In the genomic region with DNA sequence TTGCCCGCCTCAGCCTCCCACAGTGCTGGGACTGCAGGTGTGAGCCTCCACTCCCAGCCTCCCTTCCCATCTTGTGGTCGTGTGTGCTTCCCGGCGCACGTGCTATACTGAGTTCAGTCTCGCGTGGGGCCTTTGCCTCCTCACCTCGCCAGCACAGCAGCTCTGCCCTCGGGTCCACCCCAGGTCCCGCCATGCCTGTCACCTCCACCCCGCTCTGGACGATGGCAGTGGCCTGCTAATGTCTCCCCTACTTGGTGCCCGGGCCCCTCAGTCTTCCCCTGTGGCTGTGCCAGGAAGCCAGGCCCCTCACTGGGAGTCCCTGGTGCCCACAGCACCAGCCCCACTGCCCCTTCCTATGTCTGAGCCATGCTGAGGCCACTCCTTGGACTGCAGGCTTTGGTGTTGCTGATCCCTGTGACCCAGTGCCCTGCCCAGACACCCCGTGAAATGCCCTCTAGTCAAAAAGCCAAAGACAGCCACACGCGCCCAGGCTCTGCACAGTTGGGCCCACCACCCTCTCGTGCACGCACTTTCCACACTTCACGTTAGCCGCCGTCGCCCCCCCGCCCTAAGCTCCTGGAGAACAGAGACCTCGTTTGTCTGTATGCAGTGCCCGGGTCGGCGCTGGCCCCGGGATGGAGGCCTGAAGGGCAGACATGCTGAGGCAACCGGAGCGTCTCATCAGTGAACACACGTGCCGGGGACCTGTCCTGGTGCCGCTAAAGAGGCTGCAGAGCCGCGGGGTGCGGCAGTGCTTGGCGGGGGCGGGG, we compare ENCODE assay signal across 1 cellular context.
A peak's percentile ranks its signal among the peaks of the same experiment; 100 is the strongest.
TF ChIP-seq lines count a peak whose summit lies in the region.

No MANE protein-coding gene starts in this region.

TF ChIP-seq in K562, 482 proteins besides CTCF, POLR2A, EP300 and RAD21:
- TF ChIP-seq CEBPG (CRISPR knock-in tag; IDR thresholded peaks at IDR 0.05): no peak
- TF ChIP-seq CEBPG (tag; conservative IDR thresholded peaks at IDR 0.05 in 1 of 2, IDR thresholded peaks at IDR 0.05 in 1 of 2): no peak
- TF ChIP-seq POLR2G (IDR thresholded peaks at IDR 0.05; ENCODE audit: low read depth, low read length): peak; percentile 67
- TF ChIP-seq, protein P1, sequence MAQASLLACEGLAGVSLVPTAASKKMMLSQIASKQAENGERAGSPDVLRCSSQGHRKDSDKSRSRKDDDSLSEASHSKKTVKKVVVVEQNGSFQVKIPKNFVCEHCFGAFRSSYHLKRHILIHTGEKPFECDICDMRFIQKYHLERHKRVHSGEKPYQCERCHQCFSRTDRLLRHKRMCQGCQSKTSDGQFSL (CRISPR knock-in tag; IDR thresholded peaks at IDR 0.05): 0 out of 2 replicates have a peak, but pooled peaks have one; percentile 39
- TF ChIP-seq, protein P1 (tag; IDR thresholded peaks at IDR 0.05): no peak
